ENCODE assay signal across 23 cellular contexts in the genomic region with DNA sequence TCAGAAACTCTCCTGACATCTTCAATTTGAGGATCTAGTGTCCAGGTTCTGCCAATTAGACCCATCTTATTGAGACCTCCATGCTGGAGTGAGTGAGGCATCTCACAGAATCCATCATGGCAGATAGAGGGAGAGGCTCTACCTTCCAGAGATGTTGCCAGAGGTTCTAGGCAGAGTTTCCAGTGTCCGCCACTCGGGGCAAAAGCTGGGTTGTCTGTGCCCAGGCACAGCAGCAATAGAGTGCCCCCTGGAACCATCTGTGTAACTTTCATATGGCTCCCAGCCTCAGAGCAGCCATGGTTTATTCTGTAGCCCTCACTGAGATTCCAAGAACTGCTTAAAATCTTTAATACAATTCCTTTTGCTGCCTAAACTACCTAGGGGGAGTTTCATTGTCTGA.
"Had no signal": no experiment of that assay in that cellular context is flagged by ENCODE, and none has a peak within 500 bp of the region (broad histone marks: within the 10 kb centered on the region; RNA-seq: fewer than 3 reads in every experiment).

No MANE protein-coding gene starts in this region.

- H3K36me3 ChIP-seq: breast epithelium, colonic mucosa, esophagus squamous epithelium, gastroesophageal sphincter, neutrophil, ovary, thyroid gland, upper lobe of right lung had no signal

- H3K27ac ChIP-seq: breast epithelium, colonic mucosa, esophagus squamous epithelium, gastroesophageal sphincter, neutrophil, ovary, thyroid gland, upper lobe of right lung had no signal

- H3K27me3 ChIP-seq: breast epithelium, colonic mucosa, gastroesophageal sphincter, ovary, thyroid gland, upper lobe of right lung had no signal

- H3K9me3 ChIP-seq: breast epithelium, colonic mucosa, esophagus squamous epithelium, gastroesophageal sphincter, neutrophil, ovary, thyroid gland, upper lobe of right lung had no signal

- H3K4me3 ChIP-seq: breast epithelium, colonic mucosa, esophagus squamous epithelium, gastroesophageal sphincter, ovary, thyroid gland, upper lobe of right lung had no signal

- H3K4me1 Mint-ChIP-seq: activated naive CD8-positive, alpha-beta T cell treated with anti-CD3 and anti-CD28 coated beads, Interleukin-2, amount 10 ng/mL, durations not matched to agents 7 days and 5 days; central memory CD8-positive, alpha-beta T cell; memory B cell; nephron had no signal

- ATAC-seq: gastroesophageal sphincter; left colon; right cardiac atrium; stimulated activated naive CD8-positive, alpha-beta T cell treated with anti-CD3 and anti-CD28 coated beads, Interleukin-15, Interleukin-2, amounts not matched to agents 100 U/mL and 50 U/mL, for 24 hours; upper lobe of right lung had no signal

- H3K27me3 Mint-ChIP-seq: memory B cell had no signal

- DNase-seq: activated CD4-positive, alpha-beta T cell treated with anti-CD3 and anti-CD28 coated beads, Interleukin-2, amount 50 U/mL, for 48 hours; activated CD8-positive, alpha-beta memory T cell treated with anti-CD3 and anti-CD28 coated beads, Interleukin-2, amount 50 U/mL, for 48 hours; activated naive CD4-positive, alpha-beta T cell treated with anti-CD3 and anti-CD28 coated beads for 36 hours; activated naive CD8-positive, alpha-beta T cell treated with anti-CD3 and anti-CD28 coated beads, Interleukin-2, amount 10 ng/mL, durations not matched to agents 7 days and 5 days; activated T-cell treated with anti-CD3 and anti-CD28 coated beads, Interleukin-2, amount 50 U/mL, for 48 hours; amniotic stem cell; colonic mucosa; esophagus squamous epithelium; head of caudate nucleus; left colon; ovary; right cardiac atrium; stimulated activated CD4-positive, alpha-beta T cell treated with anti-CD3 and anti-CD28 coated beads, Interleukin-4, amount 100 ng/mL, for 4 hours; stimulated activated naive CD8-positive, alpha-beta T cell treated with anti-CD3 and anti-CD28 coated beads, Interleukin-15, Interleukin-2, amounts not matched to agents 100 U/mL and 50 U/mL, for 24 hours; thyroid gland; upper lobe of right lung had no signal

- H3K4me3 Mint-ChIP-seq: activated naive CD4-positive, alpha-beta T cell treated with anti-CD3 and anti-CD28 coated beads for 36 hours; activated naive CD8-positive, alpha-beta T cell treated with anti-CD3 and anti-CD28 coated beads, Interleukin-2, amount 10 ng/mL, durations not matched to agents 7 days and 5 days; central memory CD8-positive, alpha-beta T cell; memory B cell; nephron; T-helper 2 cell treated with Interferon-gamma antibody and Interleukin-4, amounts not matched to agents 5 μg/mL and 100 μg/mL, for 36 hours had no signal

- H3K36me3 Mint-ChIP-seq: activated naive CD8-positive, alpha-beta T cell treated with anti-CD3 and anti-CD28 coated beads, Interleukin-2, amount 10 ng/mL, durations not matched to agents 7 days and 5 days; memory B cell had no signal

- H3K4me1 ChIP-seq: breast epithelium, colonic mucosa, esophagus squamous epithelium, gastroesophageal sphincter, thyroid gland, upper lobe of right lung had no signal

- H3K9me3 Mint-ChIP-seq: activated naive CD4-positive, alpha-beta T cell treated with anti-CD3 and anti-CD28 coated beads for 36 hours; activated naive CD8-positive, alpha-beta T cell treated with anti-CD3 and anti-CD28 coated beads, Interleukin-2, amount 10 ng/mL, durations not matched to agents 7 days and 5 days; central memory CD8-positive, alpha-beta T cell; memory B cell; nephron; T-helper 2 cell treated with Interferon-gamma antibody and Interleukin-4, amounts not matched to agents 5 μg/mL and 100 μg/mL, for 36 hours had no signal

- H3K27ac Mint-ChIP-seq: activated naive CD4-positive, alpha-beta T cell treated with anti-CD3 and anti-CD28 coated beads for 36 hours; activated naive CD8-positive, alpha-beta T cell treated with anti-CD3 and anti-CD28 coated beads, Interleukin-2, amount 10 ng/mL, durations not matched to agents 7 days and 5 days; memory B cell; nephron; T-helper 2 cell treated with Interferon-gamma antibody and Interleukin-4, amounts not matched to agents 5 μg/mL and 100 μg/mL, for 36 hours had no signal
